21 cellular contexts compared by ENCODE assay signal in the genomic region with DNA sequence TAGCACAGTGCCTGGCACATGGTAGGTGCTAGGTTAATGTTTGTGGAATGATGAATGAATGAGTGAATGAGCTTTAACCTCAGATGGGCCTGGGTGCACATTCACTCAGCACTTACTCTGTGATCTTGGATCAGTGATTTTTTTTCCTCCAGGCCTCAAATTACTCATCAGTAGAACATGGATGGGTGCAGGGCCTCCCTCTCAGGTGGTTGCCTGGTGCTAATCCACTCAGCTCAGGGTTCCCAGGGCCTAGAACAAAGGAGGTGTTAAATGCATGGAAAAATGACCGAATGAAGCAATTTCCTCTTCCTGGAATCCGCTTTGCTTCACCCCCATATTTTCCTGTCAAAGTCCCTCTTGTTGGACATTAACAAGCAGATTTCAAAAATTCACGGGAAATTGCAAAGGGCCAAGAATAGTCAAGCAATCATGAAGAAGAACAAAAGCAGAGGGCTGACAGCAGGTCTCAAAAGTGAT.
"Had no signal": no experiment of that assay in that cellular context is flagged by ENCODE, and none has a peak within 500 bp of the region (broad histone marks: within the 10 kb centered on the region; RNA-seq: fewer than 3 reads in every experiment).

No MANE protein-coding gene starts in this region.

- ATAC-seq: activated naive CD4-positive, alpha-beta T cell treated with anti-CD3 and anti-CD28 coated beads, Interleukin-2, amount 50 U/mL, for 72 hours; gastroesophageal sphincter; heart right ventricle; left cardiac atrium; lower lobe of right lung; naive thymus-derived CD4-positive, alpha-beta T cell; stimulated activated naive B cell treated with anti-CD40 and anti-IgM and Interleukin-4, amounts not matched to agents 10 μg/mL and 1 μg/mL and 100 μg/mL, for 72 hours; T-cell had no signal

- H3K36me3 Mint-ChIP-seq: T-cell had no signal

- H3K4me3 ChIP-seq: colonic mucosa, gastroesophageal sphincter, heart right ventricle, lower lobe of right lung, right atrium auricular region, thyroid gland, uterus had no signal

- H3K27ac Mint-ChIP-seq: stimulated activated naive B cell treated with anti-CD40 and anti-IgM and Interleukin-4, amounts not matched to agents 10 μg/mL and 1 μg/mL and 100 μg/mL, for 72 hours; T-cell had no signal

- H3K4me3 Mint-ChIP-seq: naive thymus-derived CD4-positive, alpha-beta T cell; stimulated activated naive B cell treated with anti-CD40 and anti-IgM and Interleukin-4, amounts not matched to agents 10 μg/mL and 1 μg/mL and 100 μg/mL, for 72 hours; T-cell had no signal

- DNase-seq: amniotic stem cell; central memory CD4-positive, alpha-beta T cell; colonic mucosa; effector CD8-positive, alpha-beta T cell; heart right ventricle; left cardiac atrium; lower lobe of right lung; naive thymus-derived CD4-positive, alpha-beta T cell; stimulated activated CD4-positive, alpha-beta T cell treated with anti-CD3 and anti-CD28 coated beads, Interleukin-15, amount 100 ng/mL, for 24 hours; stimulated activated CD4-positive, alpha-beta T cell treated with anti-CD3 and anti-CD28 coated beads, Interleukin-4, amount 100 ng/mL, for 1 hour; stimulated activated naive B cell treated with anti-CD40 and anti-IgM and Interleukin-4, amounts not matched to agents 10 μg/mL and 1 μg/mL and 100 μg/mL, for 72 hours; T-helper 9 cell; thyroid gland; uterus had no signal

- FAIRE-seq: endothelial cell of umbilical vein had no signal

- H3K27ac ChIP-seq: colonic mucosa, gastroesophageal sphincter, heart right ventricle, lower lobe of right lung, neutrophil, parathyroid adenoma, right atrium auricular region, thyroid gland, uterus had no signal

- H3K4me1 Mint-ChIP-seq: stimulated activated naive B cell treated with anti-CD40 and anti-IgM and Interleukin-4, amounts not matched to agents 10 μg/mL and 1 μg/mL and 100 μg/mL, for 72 hours; T-cell had no signal
